ENCODE assay signal across 8 cellular contexts in the genomic region with DNA sequence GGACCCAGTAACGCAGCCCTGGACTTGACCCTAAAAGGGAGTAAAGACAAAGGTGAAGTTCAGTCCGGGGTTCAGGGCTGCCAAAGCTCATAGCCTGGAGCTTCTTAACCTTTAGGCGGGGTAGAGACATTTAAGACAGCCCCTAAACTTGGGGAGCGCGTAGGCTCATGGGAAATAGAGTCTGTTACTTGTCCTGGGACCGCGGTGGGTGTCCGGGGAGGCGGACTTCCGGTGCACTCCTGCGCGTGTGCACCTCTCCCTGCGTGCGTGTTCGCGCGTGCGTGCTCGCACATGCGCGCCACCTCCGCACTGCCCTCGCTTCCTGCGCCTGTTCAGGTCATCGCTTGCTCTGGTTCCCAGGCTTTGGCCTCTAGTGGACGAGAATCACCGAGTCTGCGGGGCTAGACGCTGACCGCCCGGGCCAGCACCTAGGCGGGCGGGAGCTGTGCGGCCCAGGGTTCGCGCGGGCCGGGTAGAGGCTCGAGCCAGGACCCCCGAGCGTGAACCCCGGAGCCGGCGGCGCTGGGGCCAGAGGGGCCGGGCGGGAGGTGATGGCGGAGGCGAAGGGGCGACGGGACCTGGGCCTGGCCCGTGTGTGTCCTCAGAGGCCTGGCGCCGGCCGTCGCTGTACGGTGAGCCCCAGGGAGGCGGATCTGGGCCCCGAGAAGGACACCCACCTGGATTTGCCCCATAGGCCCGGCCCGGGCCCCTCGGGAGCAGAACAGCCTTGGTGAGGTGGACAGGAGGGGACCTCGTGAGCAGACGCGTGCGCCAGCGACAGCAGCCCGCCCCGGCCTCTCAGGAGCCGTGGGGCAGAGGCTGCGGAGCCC. TPM values are rescaled to one million over a fixed set of nuclear protein-coding genes. Genes with fewer than 3 reads are reported as not detected.
DNase-seq lines count a peak whose midpoint lies in the region; ATAC-seq, FAIRE-seq and TF ChIP-seq lines count a peak whose summit lies in the region.
"Not testable (repeated sequence)": the region's sequence is repeated elsewhere in the genome, so short reads cannot be mapped to it uniquely, and the experiment has no call there.

No MANE protein-coding gene starts in this region.

- not testable (repeated sequence) for H3K36me3 Mint-ChIP-seq in T-helper 2 cell treated with Interferon-gamma antibody and Interleukin-4, amounts not matched to agents 5 μg/mL and 100 μg/mL, for 36 hours (ENCODE audit: low read depth)

- WGBS in hepatocyte (ENCODE audit: low lambda C conversion rate, missing lambda C conversion rate) = under 1% methylated on average over 58 of the region's 71 CpGs
- WGBS in aorta, 2 donors = 0% methylated on average over 55 to 71 of the region's 71 CpGs

- peak overlapping the region; percentile 95 for H3K4me3 Mint-ChIP-seq in T-helper 2 cell treated with Interferon-gamma antibody and Interleukin-4, amounts not matched to agents 5 μg/mL and 100 μg/mL, for 36 hours

- TF ChIP-seq CTCF in astrocyte of the cerebellum (IDR thresholded peaks at IDR 0.05; ENCODE audit: low read depth, low read length, missing control alignments); hepatocyte (IDR thresholded peaks at IDR 0.05; ENCODE audit: poor library complexity): not testable (repeated sequence)

- H2AFZ ChIP-seq in hepatocyte = peak overlapping the region; percentile 72

- not testable (repeated sequence) for H3K9me2 ChIP-seq in hepatocyte (replicated peaks; ENCODE audit: insufficient read depth)

- H3K4me3 ChIP-seq in astrocyte of the cerebellum (ENCODE audit: low read depth, low read length) (peak overlapping the region; percentile 64), hepatocyte (peak overlapping the region; percentile 77), rectal smooth muscle tissue (ENCODE audit: low read length) (peak overlapping the region; percentile 84), aorta (ENCODE audit: low read length in 2 of 2) (peak overlapping the region; percentile 82 to 86)

- intact Hi-C loops in aorta (cut with DNase I) = not testable (repeated sequence)

- peak overlapping the region; percentile 85 for H3K27ac Mint-ChIP-seq in T-helper 2 cell treated with Interferon-gamma antibody and Interleukin-4, amounts not matched to agents 5 μg/mL and 100 μg/mL, for 36 hours

- not testable (repeated sequence) for H3K9me3 Mint-ChIP-seq in T-helper 2 cell treated with Interferon-gamma antibody and Interleukin-4, amounts not matched to agents 5 μg/mL and 100 μg/mL, for 36 hours

- H3K27me3 Mint-ChIP-seq in T-helper 2 cell treated with Interferon-gamma antibody and Interleukin-4, amounts not matched to agents 5 μg/mL and 100 μg/mL, for 36 hours (ENCODE audit: low read depth) = not testable (repeated sequence)

- peaks cover 14% of the 10 kb centered on the region for H3K4me1 Mint-ChIP-seq in T-helper 2 cell treated with Interferon-gamma antibody and Interleukin-4, amounts not matched to agents 5 μg/mL and 100 μg/mL, for 36 hours (ENCODE audit: low read depth)

- peaks cover 27% of the 10 kb centered on the region for H3K79me2 ChIP-seq in hepatocyte

- not testable (repeated sequence) for H4K20me1 ChIP-seq in hepatocyte (ENCODE audit: insufficient read depth, poor library complexity, severe bottlenecking)

- not testable (repeated sequence) for H3K9me3 ChIP-seq in hepatocyte (ENCODE audit: low read depth); aorta (ENCODE audit: control insufficient read depth, low read length)

- peak overlapping the region; percentile 25 for H3K9ac ChIP-seq in rectal smooth muscle tissue (ENCODE audit: low read length)

- in situ Hi-C loops in astrocyte of the cerebellum (cut with HindIII; ENCODE audit: low sequenced_read_pairs) = not testable (repeated sequence)

- ATAC-seq in HG02970 (IDR thresholded peaks at IDR 0.05; ENCODE audit: low FRiP score, unreplicated experiment) = peak; percentile 99
- peak; percentile 100 for ATAC-seq in aorta (ENCODE audit: low FRiP score)

- DNase-seq in GM18507 (ENCODE audit: extremely low spot score, insufficient read length, low read depth) (peak; percentile 32), NCI-H187 treated with DMSO at 0.1 percent for 48 hours (lab: John Stamatoyannopoulos, UW) (peak; percentile 23), astrocyte of the cerebellum (ENCODE audit: low read depth) (peak; percentile 62), hepatocyte (ENCODE audit: low spot score) (peak; percentile 87), aorta (peak; percentile 94)
- peak; percentile 87 for DNase-seq in T-helper 2 cell treated with Interferon-gamma antibody and Interleukin-4, amounts not matched to agents 5 μg/mL and 100 μg/mL, for 36 hours (ENCODE audit: low spot score)

- FAIRE-seq in GM18507 (lab: Jason Lieb, UNC) = not testable (repeated sequence)

- H3K27ac ChIP-seq in hepatocyte = peak overlapping the region; percentile 98
- peak overlapping the region; percentile 74 for H3K27ac ChIP-seq in rectal smooth muscle tissue (ENCODE audit: low read depth, low read length)
- H3K27ac ChIP-seq in aorta (ENCODE audit: low read depth in 1 of 2, low read length in 2 of 2) = peak overlapping the region in 1 of 2 donors; percentile 75

- H3K4me1 ChIP-seq in hepatocyte (ENCODE audit: insufficient read depth); rectal smooth muscle tissue (ENCODE audit: control insufficient read depth, insufficient read depth, low read length); aorta (ENCODE audit: control insufficient read depth in 1 of 2, insufficient read depth in 2 of 2, low read length in 2 of 2): not testable (repeated sequence)

- peak overlapping the region; percentile 68 for H3K4me2 ChIP-seq in hepatocyte

- not testable (repeated sequence) for H3K36me3 ChIP-seq in hepatocyte (replicated peaks; ENCODE audit: insufficient read depth, low read depth); rectal smooth muscle tissue (ENCODE audit: control insufficient read depth, insufficient read depth, low read length); aorta (ENCODE audit: control insufficient read depth in 1 of 2, insufficient read depth in 2 of 2, low read length in 1 of 2)

- H3K27me3 ChIP-seq in hepatocyte; rectal smooth muscle tissue (ENCODE audit: control insufficient read depth, insufficient read depth, low read length); aorta (ENCODE audit: control insufficient read depth in 1 of 2, insufficient read depth in 2 of 2, low read length in 1 of 2): not testable (repeated sequence)

RNA-seq across cellular contexts. Expression of gene SPDYE16, which starts 6.1 kb away (rescaled TPM):
- 0.03 TPM in 1 of 2 replicates, not detected in the other for total RNA-seq in hepatocyte
- polyA plus RNA-seq in hepatocyte = 1.1 and 1.5 TPM in 2 replicates
- total RNA-seq in aorta = under 1 TPM; 0.16 to 0.48 TPM
- polyA plus RNA-seq in aorta = under 1 TPM in 1 of 2 donors, not detected in 1; 0.61 TPM

RNA-seq across cellular contexts. Expression of gene UPK3B, which starts 38.9 kb away (rescaled TPM):
- total RNA-seq in hepatocyte = 16.8 and 25.8 TPM in 2 replicates
- 90.6 and 159 TPM in 2 replicates for polyA plus RNA-seq in hepatocyte
- total RNA-seq in aorta = 1 to 10 TPM; 1.6 to 1.7 TPM
- polyA plus RNA-seq in aorta = 1 to 10 TPM in 1 of 2 donors, not detected in 1; 1.3 TPM

Comparison
In these comparisons a context has a peak if more than half of its experiments do, and no peak if none do; other contexts are left out.
1. DNase-seq: peak in every context shown above with its lines; median percentile 94 in aorta; 87 in T-helper 2 cell treated with Interferon-gamma antibody and Interleukin-4, amounts not matched to agents 5 μg/mL and 100 μg/mL, for 36 hours; 87 in hepatocyte; 62 in astrocyte of the cerebellum; 32 in GM18507; 23 in NCI-H187 treated with DMSO at 0.1 percent for 48 hours.